10 cellular contexts compared by ENCODE assay signal in genomic region chr12:64390275-64390851, GRCh38. TPM values are rescaled to one million over a fixed set of nuclear protein-coding genes. Genes with fewer than 3 reads are reported as not detected.
DNase-seq lines count a peak whose midpoint lies in the region; ATAC-seq, FAIRE-seq and TF ChIP-seq lines count a peak whose summit lies in the region.
"Had no signal": no experiment of that assay in that cellular context is flagged by ENCODE, and none has a peak within 500 bp of the region (broad histone marks: within the 10 kb centered on the region; RNA-seq: fewer than 3 reads in every experiment).

A gene with protein sequence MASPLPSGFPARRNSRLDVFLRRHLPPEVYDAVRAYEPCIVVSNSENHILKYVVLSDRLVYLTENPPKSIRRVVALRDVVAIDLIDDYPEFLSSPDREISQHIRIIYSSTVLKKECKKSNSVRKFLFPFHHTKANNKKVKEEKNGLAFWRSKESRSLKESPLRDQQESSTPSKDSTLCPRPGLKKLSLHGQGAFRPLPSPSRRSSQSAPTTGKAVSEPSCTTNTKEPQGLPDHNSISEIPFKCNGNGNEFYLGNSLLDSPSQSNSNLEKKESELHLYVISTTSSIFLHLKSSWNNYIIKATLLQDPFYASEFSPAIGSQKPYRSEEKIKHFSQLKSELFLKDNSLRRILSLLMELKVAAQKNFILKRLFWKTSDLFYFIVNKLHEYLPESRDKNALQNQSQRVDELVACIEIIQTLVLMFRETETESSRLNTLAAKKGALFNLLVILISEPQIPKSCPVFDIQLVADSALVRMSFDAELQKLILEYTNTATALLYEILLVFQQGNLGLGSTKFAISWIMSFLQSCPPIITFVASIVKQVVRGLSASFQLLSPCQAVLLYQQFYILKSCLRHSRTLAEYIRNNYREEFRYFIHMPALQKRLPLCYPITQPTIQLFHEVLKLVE (minus strand): TSS chr12:64390758. CDS start chr12:64390565, 193 bp downstream.

- H3K27ac Mint-ChIP-seq in T-cell: peak within 1 kb of the TSS in 1 of 2 donors; percentile 6
- H3K27ac Mint-ChIP-seq: IgD-negative memory B cell had no signal

- no peaks in the 10 kb centered on the region for H3K4me1 ChIP-seq in pancreas

- no peaks in the 10 kb centered on the region for H3K9me3 Mint-ChIP-seq in T-cell
- H3K9me3 Mint-ChIP-seq: IgD-negative memory B cell had no signal

- H3K36me3 Mint-ChIP-seq in T-cell: no peaks in the 10 kb centered on the region
- H3K36me3 Mint-ChIP-seq: IgD-negative memory B cell had no signal

- DNase-seq in ELF-1 (ENCODE audit: low read depth, low spot score): peak; percentile 79
- DNase-seq in T-cell: peak in 4 of 34 experiments; percentile 3 to 33 (median 16)
- peak; percentile 27 for DNase-seq in epithelial cell of esophagus (ENCODE audit: low read depth)
- DNase-seq in pancreas: peak in 3 of 6 donors; percentile 23 to 68 (median 64)
- no peak for DNase-seq in putamen (ENCODE audit: low spot score)
- no peak for DNase-seq in NCI-H146 (lab: John Stamatoyannopoulos, UW)
- no peak for DNase-seq in NCI-H1048 (lab: John Stamatoyannopoulos, UW)

- H3K36me3 ChIP-seq in pancreas: no peaks in the 10 kb centered on the region

- POLR2A ChIA-PET in T-cell (lab: Charles Lee): no interaction called here

- intact Hi-C loops in pancreas (cut with DNase I): no loop called here

- H3K27ac ChIP-seq in pancreas: no peak within 1 kb of the TSS

- ATAC-seq in T-cell (replicated peaks in 1 of 4) (peak; percentile 42 to 64 (median 51)), pancreas (peak; percentile 25 to 54 (median 38)), HG03457 (IDR thresholded peaks at IDR 0.05; ENCODE audit: unreplicated experiment) (no peak)

- peak within 1 kb of the TSS; percentile 79 to 81 (median 79) for H3K4me3 Mint-ChIP-seq in T-cell

- H3K4me1 Mint-ChIP-seq in T-cell: peaks cover 23 to 28% (median 25%) of the 10 kb centered on the region in 3 donors
- H3K4me1 Mint-ChIP-seq: IgD-negative memory B cell had no signal

- H3K9me3 ChIP-seq in pancreas: no peaks in the 10 kb centered on the region

- H3K4me3 ChIP-seq in epithelial cell of esophagus (ENCODE audit: low read length): peak within 1 kb of the TSS; percentile 25
- peak within 1 kb of the TSS in 3 of 4 donors; percentile 16 to 46 (median 34) for H3K4me3 ChIP-seq in pancreas

- peaks cover 0 to 2% of the 10 kb centered on the region in 2 donors for H3K27me3 Mint-ChIP-seq in T-cell

- no peak for FAIRE-seq in pancreas (lab: Jason Lieb, UNC)

- peaks cover 0 to 20% (median 0%) of the 10 kb centered on the region in 4 donors for H3K27me3 ChIP-seq in pancreas

- TF ChIP-seq CTCF in epithelial cell of esophagus (IDR thresholded peaks at IDR 0.05; ENCODE audit: insufficient read depth, low read depth, low read length, missing control alignments): no peak
- no peak for TF ChIP-seq CTCF in pancreas (IDR thresholded peaks at IDR 0.05)

- WGBS in pancreas, 2 donors: 3 to 4% methylated on average over 57 to 66 of the region's 66 CpGs

- CTCF ChIA-PET in T-cell (lab: Charles Lee): interaction anchor here in 1 of 2 donors (0.7 to 1.0 kb wide), 2 partner anchors 14 to 549 kb away, joined by 3 to 4 read pairs; partner anchors contain the start of gene XPOT

RNA-seq across cellular contexts. Expression of the gene that starts here (rescaled TPM):
- under 1 TPM in 4 of 5 donors, not detected in 1; 0.07 to 0.33 (median 0.24) TPM for total RNA-seq in T-cell
- not detected for total RNA-seq in pancreas
- under 1 TPM in 1 of 2 donors, not detected in 1; 0.19 TPM for polyA plus RNA-seq in pancreas
- total RNA-seq: subcutaneous adipose tissue had no signal
- polyA plus RNA-seq: IgD-negative memory B cell had no signal

Comparison
In these comparisons a context has a peak if more than half of its experiments do, and no peak if none do; other contexts are left out.
1. Peak in ATAC-seq in T-cell; RNA of the gene not detected or under 1 TPM.
2. Peak in ATAC-seq and H3K4me3 ChIP-seq in pancreas; RNA of the gene not detected or under 1 TPM.
3. DNase-seq: peak in ELF-1 (single experiment) and epithelial cell of esophagus (single experiment); none in putamen (single experiment), NCI-H146 (single experiment) and NCI-H1048 (single experiment).